Comparison of ENCODE assay signal across 16 cellular contexts in genomic region chr9:91223000-91223399, GRCh38.
"Had no signal": no experiment of that assay in that cellular context is flagged by ENCODE, and none has a peak within 500 bp of the region (broad histone marks: within the 10 kb centered on the region; RNA-seq: fewer than 3 reads in every experiment).

No MANE protein-coding gene starts in this region.

- H3K27me3 Mint-ChIP-seq: central memory CD8-positive, alpha-beta T cell; naive B cell; stimulated activated naive B cell treated with anti-CD40 and anti-IgM and Interleukin-4, amounts not matched to agents 10 μg/mL and 1 μg/mL and 100 μg/mL, for 72 hours had no signal

- ATAC-seq: lower lobe of right lung; stimulated activated naive B cell treated with anti-CD40 and anti-IgM and Interleukin-4, amounts not matched to agents 10 μg/mL and 1 μg/mL and 100 μg/mL, for 72 hours had no signal

- H3K9me3 Mint-ChIP-seq: central memory CD8-positive, alpha-beta T cell; naive B cell; stimulated activated naive B cell treated with anti-CD40 and anti-IgM and Interleukin-4, amounts not matched to agents 10 μg/mL and 1 μg/mL and 100 μg/mL, for 72 hours had no signal

- H3K4me3 ChIP-seq: adrenal gland, hepatocyte, lower lobe of right lung, right atrium auricular region, SJSA1, smooth muscle cell had no signal

- H3K27ac ChIP-seq: adrenal gland, hepatocyte, lower lobe of right lung, SJSA1 had no signal

- H3K9me3 ChIP-seq: adrenal gland, lower lobe of right lung, right atrium auricular region, SJSA1 had no signal

- H3K4me3 Mint-ChIP-seq: central memory CD8-positive, alpha-beta T cell; naive B cell; stimulated activated naive B cell treated with anti-CD40 and anti-IgM and Interleukin-4, amounts not matched to agents 10 μg/mL and 1 μg/mL and 100 μg/mL, for 72 hours; T-helper 2 cell treated with Interferon-gamma antibody and Interleukin-4, amounts not matched to agents 5 μg/mL and 100 μg/mL, for 36 hours had no signal

- H3K27ac Mint-ChIP-seq: naive B cell; stimulated activated naive B cell treated with anti-CD40 and anti-IgM and Interleukin-4, amounts not matched to agents 10 μg/mL and 1 μg/mL and 100 μg/mL, for 72 hours; T-helper 2 cell treated with Interferon-gamma antibody and Interleukin-4, amounts not matched to agents 5 μg/mL and 100 μg/mL, for 36 hours had no signal

- H3K4me1 ChIP-seq: adrenal gland, lower lobe of right lung had no signal

- H3K27me3 ChIP-seq: adrenal gland, hepatocyte, right atrium auricular region, SJSA1 had no signal

- DNase-seq: activated gamma-delta T cell; adrenal gland; cortex of kidney; effector CD8-positive, alpha-beta T cell; lower lobe of right lung; midbrain; naive B cell; stimulated activated naive B cell treated with anti-CD40 and anti-IgM and Interleukin-4, amounts not matched to agents 10 μg/mL and 1 μg/mL and 100 μg/mL, for 72 hours; SW 1271; trophoblast cell had no signal

- H3K4me1 Mint-ChIP-seq: central memory CD8-positive, alpha-beta T cell; naive B cell had no signal

- H3K36me3 ChIP-seq: adrenal gland, SJSA1 had no signal
